In the genomic region with DNA sequence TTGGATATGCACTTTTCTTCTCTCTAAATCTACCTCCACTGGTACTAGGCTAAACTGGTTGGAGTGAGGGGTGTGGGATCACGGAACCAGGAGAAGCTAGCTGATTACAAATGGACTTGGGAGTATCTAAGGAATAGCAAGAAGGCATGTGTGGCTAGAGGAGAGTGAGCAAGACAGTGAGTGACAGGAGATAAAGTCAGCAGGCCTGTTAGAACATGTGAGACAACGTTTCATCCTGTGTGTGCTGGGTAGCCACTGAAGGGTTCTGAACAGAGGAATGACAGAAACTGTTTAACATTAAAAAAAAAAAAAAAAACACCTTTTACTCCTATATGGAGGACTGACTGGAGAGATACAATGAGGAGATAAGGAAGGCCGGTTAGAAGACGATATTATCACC, we compare ENCODE assay signal across 1 cellular context.
TF ChIP-seq lines count a peak whose summit lies in the region.

No MANE protein-coding gene starts in this region.

TF ChIP-seq in IMR-90, 13 proteins besides CTCF, POLR2A, EP300 and RAD21 (continued from another document):
- TF ChIP-seq, protein P1, sequence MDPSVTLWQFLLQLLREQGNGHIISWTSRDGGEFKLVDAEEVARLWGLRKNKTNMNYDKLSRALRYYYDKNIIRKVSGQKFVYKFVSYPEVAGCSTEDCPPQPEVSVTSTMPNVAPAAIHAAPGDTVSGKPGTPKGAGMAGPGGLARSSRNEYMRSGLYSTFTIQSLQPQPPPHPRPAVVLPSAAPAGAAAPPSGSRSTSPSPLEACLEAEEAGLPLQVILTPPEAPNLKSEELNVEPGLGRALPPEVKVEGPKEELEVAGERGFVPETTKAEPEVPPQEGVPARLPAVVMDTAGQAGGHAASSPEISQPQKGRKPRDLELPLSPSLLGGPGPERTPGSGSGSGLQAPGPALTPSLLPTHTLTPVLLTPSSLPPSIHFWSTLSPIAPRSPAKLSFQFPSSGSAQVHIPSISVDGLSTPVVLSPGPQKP (IDR thresholded peaks at IDR 0.05; ENCODE audit: borderline replicate concordance, low read depth, low read length): no peak
- TF ChIP-seq USF2 (IDR thresholded peaks at IDR 0.05; ENCODE audit: low read depth, low read length) (no peak), MAZ (IDR thresholded peaks at IDR 0.05; ENCODE audit: borderline replicate concordance, low read depth, low read length) (no peak), SMC3 (IDR thresholded peaks at IDR 0.05; ENCODE audit: low read depth, low read length) (no peak), CEBPB (IDR thresholded peaks at IDR 0.05; ENCODE audit: low read depth, low read length) (no peak), FOS (IDR thresholded peaks at IDR 0.05; ENCODE audit: low read depth, low read length) (no peak), RCOR1 (IDR thresholded peaks at IDR 0.05; ENCODE audit: insufficient replicate concordance, low read length) (no peak)
